ENCODE assay signal across 17 cellular contexts in the genomic region with DNA sequence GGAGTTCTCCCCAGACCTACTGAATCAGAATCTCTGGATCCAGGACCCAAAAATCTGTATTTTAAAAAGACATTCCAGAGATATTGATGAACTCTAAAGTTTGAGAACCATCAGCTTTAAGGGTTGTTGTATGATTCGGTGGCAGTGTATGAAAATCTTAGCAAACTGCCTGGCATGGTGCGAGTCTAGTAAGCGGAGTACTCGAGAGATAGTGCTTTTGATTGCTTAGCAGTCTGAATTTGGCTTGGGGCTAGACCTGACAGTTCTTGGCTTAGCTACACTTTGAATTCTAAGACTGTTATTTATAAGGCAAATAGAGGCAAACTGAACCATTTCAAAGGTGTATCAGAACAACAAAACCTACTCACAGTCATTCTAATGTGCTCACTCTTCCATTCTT.
A peak's percentile ranks its signal among the peaks of the same experiment; 100 is the strongest.
DNase-seq lines count a peak whose midpoint lies in the region; ATAC-seq and TF ChIP-seq lines count a peak whose summit lies in the region.
"Had no signal": no experiment of that assay in that cellular context is flagged by ENCODE, and none has a peak within 500 bp of the region (broad histone marks: within the 10 kb centered on the region; RNA-seq: fewer than 3 reads in every experiment).

No MANE protein-coding gene starts in this region.

- no peaks in the 10 kb centered on the region for H3K27me3 Mint-ChIP-seq in activated CD4-positive, alpha-beta T cell treated with anti-CD3 and anti-CD28 coated beads, Interleukin-2, amount 10 ng/mL, durations not matched to agents 24 days and 14 days
- H3K27me3 Mint-ChIP-seq in activated CD4-positive, alpha-beta T cell treated with anti-CD3 and anti-CD28 coated beads, Interleukin-2, amount 10 ng/mL, durations not matched to agents 7 days and 5 days = no peaks in the 10 kb centered on the region
- H3K27me3 Mint-ChIP-seq in chondrocyte (ENCODE audit: low read depth) (no peaks in the 10 kb centered on the region), Calu3 (ENCODE audit: unreplicated experiment) (no peaks in the 10 kb centered on the region)

- H3K36me3 ChIP-seq in aorta (ENCODE audit: control insufficient read depth in 1 of 2, insufficient read depth in 2 of 2, low read length in 1 of 2) = peaks cover 0 to 2% of the 10 kb centered on the region in 2 donors

- no peak overlapping the region for H3K4me3 Mint-ChIP-seq in activated CD4-positive, alpha-beta T cell treated with anti-CD3 and anti-CD28 coated beads, Interleukin-2, amount 10 ng/mL, durations not matched to agents 24 days and 14 days
- no peak overlapping the region for H3K4me3 Mint-ChIP-seq in activated CD4-positive, alpha-beta T cell treated with anti-CD3 and anti-CD28 coated beads, Interleukin-2, amount 10 ng/mL, durations not matched to agents 7 days and 5 days
- H3K4me3 Mint-ChIP-seq in chondrocyte (ENCODE audit: unreplicated experiment) = no peak overlapping the region
- no peak overlapping the region for H3K4me3 Mint-ChIP-seq in Calu3 (ENCODE audit: low read depth, unreplicated experiment)
- H3K4me3 Mint-ChIP-seq: CD14-positive monocyte; CD8-positive, alpha-beta T cell; HFFc6 had no signal

- intact Hi-C loops in activated CD4-positive, alpha-beta T cell treated with anti-CD3 and anti-CD28 coated beads, Interleukin-2, amount 10 ng/mL, durations not matched to agents 24 days and 14 days (cut with micrococcal nuclease) = no loop called here
- intact Hi-C loops in right cardiac atrium (cut with DNase I) = no loop called here
- intact Hi-C loops in aorta (cut with DNase I) = loop anchor here (5.0 to 10.0 kb wide), 2 partner anchors 738 to 741 kb away; a partner anchor contains a TSS
- intact Hi-C loops in Calu3 (cut with micrococcal nuclease; ENCODE audit: unreplicated experiment) = no loop called here

- peaks cover 16% of the 10 kb centered on the region for H3K9me3 Mint-ChIP-seq in activated CD4-positive, alpha-beta T cell treated with anti-CD3 and anti-CD28 coated beads, Interleukin-2, amount 10 ng/mL, durations not matched to agents 24 days and 14 days
- peaks cover 9% of the 10 kb centered on the region for H3K9me3 Mint-ChIP-seq in activated CD4-positive, alpha-beta T cell treated with anti-CD3 and anti-CD28 coated beads, Interleukin-2, amount 10 ng/mL, durations not matched to agents 7 days and 5 days
- no peaks in the 10 kb centered on the region for H3K9me3 Mint-ChIP-seq in chondrocyte (ENCODE audit: low read depth)
- H3K9me3 Mint-ChIP-seq in Calu3 (ENCODE audit: low read depth, unreplicated experiment) = no peaks in the 10 kb centered on the region

- H3K27ac ChIP-seq in right cardiac atrium (ENCODE audit: low read length) = no peak overlapping the region
- no peak overlapping the region for H3K27ac ChIP-seq in aorta (ENCODE audit: low read depth in 1 of 2, low read length in 2 of 2)
- H3K27ac ChIP-seq: 22Rv1 had no signal

- 52% methylated on average over 4 of the region's 4 CpGs for WGBS in right cardiac atrium
- 13 to 20% methylated on average over 4 of the region's 4 CpGs for WGBS in aorta, 2 donors

- BruUV-seq in Calu3 (replicated peaks; lab: Mats Ljungman, UMichigan) = no TSS peak

- H3K4me3 ChIP-seq in right cardiac atrium (ENCODE audit: low read length) (no peak overlapping the region), aorta (ENCODE audit: low read length in 2 of 2) (no peak overlapping the region)

- TF ChIP-seq CTCF in chondrocyte (IDR thresholded peaks at IDR 0.05) (no peak), Calu3 (IDR thresholded peaks at IDR 0.05; ENCODE audit: unreplicated experiment) (no peak)

- no peaks in the 10 kb centered on the region for H3K27me3 ChIP-seq in right cardiac atrium (ENCODE audit: control insufficient read depth, insufficient read depth)
- no peaks in the 10 kb centered on the region for H3K27me3 ChIP-seq in aorta (ENCODE audit: control insufficient read depth in 1 of 2, insufficient read depth in 2 of 2, low read length in 1 of 2)

- H3K9me3 ChIP-seq in right cardiac atrium (ENCODE audit: control insufficient read depth, low read length) (no peaks in the 10 kb centered on the region), aorta (ENCODE audit: control insufficient read depth, low read length) (no peaks in the 10 kb centered on the region)

- ATAC-seq in right cardiac atrium (peak; percentile 36 to 38), aorta (ENCODE audit: low FRiP score) (peak; percentile 22)
- ATAC-seq: CD8-positive, alpha-beta T cell; HepG2 had no signal

- CTCF ChIA-PET in activated CD4-positive, alpha-beta T cell treated with anti-CD3 and anti-CD28 coated beads, Interleukin-2, amount 10 ng/mL, durations not matched to agents 7 days and 5 days (lab: Charles Lee) = no interaction called here
- CTCF ChIA-PET in Calu3 (lab: Charles Lee) = interaction anchor here (1.2 kb wide), 1 partner anchor 11 kb away, joined by 3 read pairs; no protein-coding TSS in a partner anchor

- POLR2A ChIA-PET in activated CD4-positive, alpha-beta T cell treated with anti-CD3 and anti-CD28 coated beads, Interleukin-2, amount 10 ng/mL, durations not matched to agents 7 days and 5 days (lab: Charles Lee) = no interaction called here

- peak; percentile 20 for DNase-seq in activated CD4-positive, alpha-beta T cell treated with anti-CD3 and anti-CD28 coated beads, Interleukin-2, amount 10 ng/mL, durations not matched to agents 24 days and 14 days
- DNase-seq in activated CD4-positive, alpha-beta T cell treated with anti-CD3 and anti-CD28 coated beads, Interleukin-2, amount 10 ng/mL, durations not matched to agents 7 days and 5 days = no peak
- DNase-seq in chondrocyte (ENCODE audit: low spot score) (no peak), right cardiac atrium (no peak), aorta (no peak), Calu3 (no peak), activated gamma-delta T cell treated with Interleukin-2 at 50 U/mL for 16 hours (no peak)
- DNase-seq: CD8-positive, alpha-beta T cell; COR-L47; DND-41; GDM1; GOT3; HCEC 1CT; HFFc6 had no signal

- H3K4me1 ChIP-seq in right cardiac atrium (ENCODE audit: control insufficient read depth, insufficient read depth, low read length) = peaks cover 5% of the 10 kb centered on the region
- peaks cover 5 to 10% of the 10 kb centered on the region in 2 donors for H3K4me1 ChIP-seq in aorta (ENCODE audit: control insufficient read depth in 1 of 2, insufficient read depth in 2 of 2, low read length in 2 of 2)

- peaks cover 34% of the 10 kb centered on the region for H3K36me3 Mint-ChIP-seq in activated CD4-positive, alpha-beta T cell treated with anti-CD3 and anti-CD28 coated beads, Interleukin-2, amount 10 ng/mL, durations not matched to agents 24 days and 14 days (ENCODE audit: low read depth)
- peaks cover 43% of the 10 kb centered on the region for H3K36me3 Mint-ChIP-seq in activated CD4-positive, alpha-beta T cell treated with anti-CD3 and anti-CD28 coated beads, Interleukin-2, amount 10 ng/mL, durations not matched to agents 7 days and 5 days (ENCODE audit: low read depth)
- H3K36me3 Mint-ChIP-seq in chondrocyte (ENCODE audit: low read depth) (peaks cover 16% of the 10 kb centered on the region), Calu3 (ENCODE audit: insufficient read depth, unreplicated experiment) (peaks cover 11% of the 10 kb centered on the region)

- H3K4me1 Mint-ChIP-seq in activated CD4-positive, alpha-beta T cell treated with anti-CD3 and anti-CD28 coated beads, Interleukin-2, amount 10 ng/mL, durations not matched to agents 24 days and 14 days = peaks cover 3% of the 10 kb centered on the region
- peaks cover 2% of the 10 kb centered on the region for H3K4me1 Mint-ChIP-seq in activated CD4-positive, alpha-beta T cell treated with anti-CD3 and anti-CD28 coated beads, Interleukin-2, amount 10 ng/mL, durations not matched to agents 7 days and 5 days
- H3K4me1 Mint-ChIP-seq in chondrocyte (ENCODE audit: low read depth) = peaks cover 72% of the 10 kb centered on the region
- H3K4me1 Mint-ChIP-seq in Calu3 (ENCODE audit: low read depth, unreplicated experiment) = no peaks in the 10 kb centered on the region

- no peak overlapping the region for H3K27ac Mint-ChIP-seq in activated CD4-positive, alpha-beta T cell treated with anti-CD3 and anti-CD28 coated beads, Interleukin-2, amount 10 ng/mL, durations not matched to agents 24 days and 14 days
- no peak overlapping the region for H3K27ac Mint-ChIP-seq in activated CD4-positive, alpha-beta T cell treated with anti-CD3 and anti-CD28 coated beads, Interleukin-2, amount 10 ng/mL, durations not matched to agents 7 days and 5 days
- H3K27ac Mint-ChIP-seq in chondrocyte (ENCODE audit: unreplicated experiment) = peak overlapping the region; percentile 5
- H3K27ac Mint-ChIP-seq in Calu3 (ENCODE audit: unreplicated experiment) = no peak overlapping the region
- H3K27ac Mint-ChIP-seq: CD8-positive, alpha-beta T cell had no signal

Comparison
In these comparisons a context has a peak if more than half of its experiments do, and no peak if none do; other contexts are left out.
1. intact Hi-C loops: an anchor here in aorta (5.0 to 10.0 kb wide); none called in activated CD4-positive, alpha-beta T cell treated with anti-CD3 and anti-CD28 coated beads, Interleukin-2, amount 10 ng/mL, durations not matched to agents 24 days and 14 days, right cardiac atrium and Calu3.